In genomic region chr3:41769106-41769505, GRCh38 we compare ENCODE assay signal across 28 cellular contexts.
"Had no signal": no experiment of that assay in that cellular context is flagged by ENCODE, and none has a peak within 500 bp of the region (broad histone marks: within the 10 kb centered on the region; RNA-seq: fewer than 3 reads in every experiment).

No MANE protein-coding gene starts in this region.

- H3K9ac ChIP-seq: neural progenitor cell, parathyroid adenoma had no signal

- H3K9me3 ChIP-seq: esophagus squamous epithelium, mucosa of descending colon, right lobe of liver, suprapubic skin, transverse colon, upper lobe of right lung, uterus had no signal

- ATAC-seq: left colon; mucosa of descending colon; naive thymus-derived CD4-positive, alpha-beta T cell; right lobe of liver; stimulated activated naive CD8-positive, alpha-beta T cell treated with anti-CD3 and anti-CD28 coated beads, Interleukin-15, amount 100 ng/mL, for 72 hours; upper lobe of right lung had no signal

- H3K4me1 ChIP-seq: esophagus squamous epithelium, neural progenitor cell, parathyroid adenoma, right lobe of liver, suprapubic skin, transverse colon, upper lobe of right lung, uterus had no signal

- DNase-seq: dermis blood vessel endothelial cell; effector memory CD4-positive, alpha-beta T cell; erythroblast; esophagus squamous epithelium; foreskin melanocyte; hypothalamus; immature natural killer cell; islet precursor cell; kidney glomerular epithelial cell; left colon; mucosa of descending colon; naive thymus-derived CD4-positive, alpha-beta T cell; right lobe of liver; stimulated activated CD4-positive, alpha-beta T cell treated with anti-CD3 and anti-CD28 coated beads, Interleukin-12 subunit alpha, Interleukin-12 subunit beta, amount 100 ng/mL, for 4 hours; stimulated activated CD4-positive, alpha-beta T cell treated with anti-CD3 and anti-CD28 coated beads, Interleukin-1b, Interleukin-23, amount 100 ng/mL, for 48 hours; stimulated activated CD4-positive, alpha-beta T cell treated with anti-CD3 and anti-CD28 coated beads, Interleukin-4, amount 100 ng/mL, for 1 hour; stimulated activated CD8-positive, alpha-beta memory T cell treated with anti-CD3 and anti-CD28 coated beads, Interleukin-4, amount 100 ng/mL, for 48 hours; stimulated activated naive CD4-positive, alpha-beta T cell; stimulated activated naive CD8-positive, alpha-beta T cell treated with anti-CD3 and anti-CD28 coated beads, Interleukin-15, amount 100 ng/mL, for 72 hours; transverse colon; upper lobe of right lung; uterus had no signal

- H2AFZ ChIP-seq: neural progenitor cell, parathyroid adenoma had no signal

- H3K27ac ChIP-seq: coronary artery, esophagus squamous epithelium, neural progenitor cell, parathyroid adenoma, right lobe of liver, suprapubic skin, transverse colon, upper lobe of right lung, uterus had no signal

- H3K36me3 ChIP-seq: esophagus squamous epithelium, neural progenitor cell, right lobe of liver, suprapubic skin, transverse colon, upper lobe of right lung, uterus had no signal

- H3K79me2 ChIP-seq: parathyroid adenoma had no signal

- H3K27me3 ChIP-seq: esophagus squamous epithelium, neural progenitor cell, right lobe of liver, suprapubic skin, transverse colon, upper lobe of right lung, uterus had no signal

- H3K4me2 ChIP-seq: neural progenitor cell, smooth muscle cell had no signal

- H3K4me3 ChIP-seq: coronary artery, esophagus squamous epithelium, lung, mucosa of descending colon, neural progenitor cell, right lobe of liver, smooth muscle cell, suprapubic skin, transverse colon, upper lobe of right lung, uterus had no signal
